In genomic region chr18:49031511-49032188, GRCh38 we compare ENCODE assay signal across 10 cellular contexts.
DNase-seq lines count a peak whose midpoint lies in the region; ATAC-seq and TF ChIP-seq lines count a peak whose summit lies in the region.
"Had no signal": no experiment of that assay in that cellular context is flagged by ENCODE, and none has a peak within 500 bp of the region (broad histone marks: within the 10 kb centered on the region; RNA-seq: fewer than 3 reads in every experiment).

No MANE protein-coding gene starts in this region.

- H3K4me1 Mint-ChIP-seq in activated CD4-positive, alpha-beta memory T cell treated with anti-CD3 and anti-CD28 coated beads for 36 hours (ENCODE audit: low read depth) = peaks cover 15% of the 10 kb centered on the region
- no peaks in the 10 kb centered on the region for H3K4me1 Mint-ChIP-seq in endodermal cell

- intact Hi-C loops in activated CD4-positive, alpha-beta memory T cell treated with anti-CD3 and anti-CD28 coated beads for 36 hours (cut with micrococcal nuclease) = no loop called here

- peak overlapping the region; percentile 81 for H3K27ac ChIP-seq in DND-41 (ENCODE audit: low read length)
- H3K27ac ChIP-seq in endodermal cell (ENCODE audit: low read depth, low read length) = no peak overlapping the region
- H3K27ac ChIP-seq: pancreas had no signal

- no peak overlapping the region for H3K4me3 Mint-ChIP-seq in activated CD4-positive, alpha-beta memory T cell treated with anti-CD3 and anti-CD28 coated beads for 36 hours
- H3K4me3 Mint-ChIP-seq in endodermal cell = no peak overlapping the region

- H3K27me3 ChIP-seq in DND-41 (ENCODE audit: insufficient read depth, low read length, poor library complexity) (no peaks in the 10 kb centered on the region), endodermal cell (ENCODE audit: control insufficient read depth, insufficient read depth, low read length, poor library complexity, severe bottlenecking) (no peaks in the 10 kb centered on the region)
- H3K27me3 ChIP-seq: pancreas had no signal

- no peaks in the 10 kb centered on the region for H3K79me2 ChIP-seq in DND-41 (ENCODE audit: insufficient read depth, low read length)

- peaks cover 3% of the 10 kb centered on the region for H3K27me3 Mint-ChIP-seq in activated CD4-positive, alpha-beta memory T cell treated with anti-CD3 and anti-CD28 coated beads for 36 hours
- H3K27me3 Mint-ChIP-seq in endodermal cell (ENCODE audit: insufficient read depth) = no peaks in the 10 kb centered on the region

- POLR2A ChIA-PET in activated CD4-positive, alpha-beta memory T cell treated with anti-CD3 and anti-CD28 coated beads for 36 hours (lab: Charles Lee) = no interaction called here
- POLR2A ChIA-PET in GM10248 (lab: Yijun Ruan, JAX) = no interaction called here

- H3K9ac ChIP-seq in DND-41 (ENCODE audit: low read depth, low read length) = peak overlapping the region; percentile 34
- H3K9ac ChIP-seq in endodermal cell (ENCODE audit: extremely low read depth, low read length, poor library complexity, severe bottlenecking) = no peak overlapping the region

- H2AFZ ChIP-seq in DND-41 (ENCODE audit: low read depth, low read length) = no peak overlapping the region

- H3K36me3 ChIP-seq in DND-41 (ENCODE audit: insufficient read depth, low read length) (peaks cover 2% of the 10 kb centered on the region; the same call in 1 of the 2 replicates), endodermal cell (ENCODE audit: control insufficient read depth, insufficient read depth, low read length) (no peaks in the 10 kb centered on the region)
- H3K36me3 ChIP-seq: pancreas had no signal

- H3K9me3 ChIP-seq in DND-41 (ENCODE audit: insufficient read depth, low read length, severe bottlenecking) (peaks cover 12% of the 10 kb centered on the region), endodermal cell (ENCODE audit: control insufficient read depth, low read length) (peaks cover 3% of the 10 kb centered on the region)
- H3K9me3 ChIP-seq: pancreas had no signal

- 91 to 93% methylated on average over 10 to 17 of the region's 17 CpGs for WGBS in endodermal cell (ENCODE audit: insufficient coverage in 1 of 2, insufficient read length in 1 of 2), 2 experiments

- H3K4me1 ChIP-seq in DND-41 (ENCODE audit: insufficient read depth, low read length) (peaks cover 31% of the 10 kb centered on the region), endodermal cell (ENCODE audit: control insufficient read depth, insufficient read depth, low read length) (no peaks in the 10 kb centered on the region)
- H3K4me1 ChIP-seq: pancreas had no signal

- no peaks in the 10 kb centered on the region for H4K20me1 ChIP-seq in DND-41 (ENCODE audit: insufficient read depth, low read length)

- TF ChIP-seq CTCF in DND-41 (IDR thresholded peaks at IDR 0.05; ENCODE audit: borderline replicate concordance, extremely low read depth, low read length, poor library complexity, severe bottlenecking) (peak; percentile 45), endodermal cell (conservative IDR thresholded peaks at IDR 0.05) (no peak), GM10248 (IDR thresholded peaks at IDR 0.05; ENCODE audit: control extremely low read depth, extremely low read depth, low read depth, missing control alignments) (no peak)

- DNase-seq in DND-41 (peak; percentile 87), endodermal cell (peak; percentile 46), GM10248 (ENCODE audit: extremely low spot score) (no peak), dedifferentiated amniotic fluid mesenchymal stem cell (ENCODE audit: extremely low spot score) (no peak)
- peak; percentile 42 for DNase-seq in activated CD4-positive, alpha-beta memory T cell treated with anti-CD3 and anti-CD28 coated beads for 36 hours
- DNase-seq in stimulated activated CD4-positive, alpha-beta T cell treated with anti-CD3 and anti-CD28 coated beads, Interleukin-4, amount 100 ng/mL, for 1 hour = peak; percentile 26
- DNase-seq: kidney glomerular epithelial cell, pancreas had no signal

- peak overlapping the region; percentile 10; the same call in 1 of the 2 replicates for H3K4me2 ChIP-seq in DND-41 (ENCODE audit: insufficient read depth, low read length)

- peaks cover 10% of the 10 kb centered on the region for H3K9me3 Mint-ChIP-seq in activated CD4-positive, alpha-beta memory T cell treated with anti-CD3 and anti-CD28 coated beads for 36 hours
- H3K9me3 Mint-ChIP-seq in endodermal cell = peaks cover 12% of the 10 kb centered on the region

- no peak overlapping the region for H3K4me3 ChIP-seq in DND-41 (ENCODE audit: low read depth in 1 of 2, low read length in 2 of 2)
- H3K4me3 ChIP-seq in endodermal cell (ENCODE audit: low read length) = no peak overlapping the region
- H3K4me3 ChIP-seq: pancreas had no signal

- no peak overlapping the region for H3K27ac Mint-ChIP-seq in activated CD4-positive, alpha-beta memory T cell treated with anti-CD3 and anti-CD28 coated beads for 36 hours
- H3K27ac Mint-ChIP-seq in endodermal cell = no peak overlapping the region

- ATAC-seq in DND-41 (ENCODE audit: insufficient read depth, low read depth) = peak; percentile 92
- ATAC-seq in HG02885 (IDR thresholded peaks at IDR 0.05; ENCODE audit: poor library complexity, unreplicated experiment) = no peak
- no peak for ATAC-seq in HG02981 (IDR thresholded peaks at IDR 0.05; ENCODE audit: unreplicated experiment)

- H3K36me3 Mint-ChIP-seq in activated CD4-positive, alpha-beta memory T cell treated with anti-CD3 and anti-CD28 coated beads for 36 hours = no peaks in the 10 kb centered on the region
- H3K36me3 Mint-ChIP-seq in endodermal cell (ENCODE audit: low read depth) = no peaks in the 10 kb centered on the region

- CTCF ChIA-PET in activated CD4-positive, alpha-beta memory T cell treated with anti-CD3 and anti-CD28 coated beads for 36 hours (lab: Charles Lee) = interaction anchor here (1.2 to 1.3 kb wide), 2 partner anchors 10 to 357 kb away, joined by 3 read pairs; no protein-coding TSS in a partner anchor
- CTCF ChIA-PET in GM10248 (lab: Yijun Ruan, JAX) = interaction anchor here (1.2 to 2.2 kb wide), 2 partner anchors 11 to 20 kb away, joined by 3 to 6 read pairs; no protein-coding TSS in a partner anchor

Comparison
In these comparisons a context has a peak if more than half of its experiments do, and no peak if none do; other contexts are left out.
1. DNase-seq: peak in DND-41 (single experiment), activated CD4-positive, alpha-beta memory T cell treated with anti-CD3 and anti-CD28 coated beads for 36 hours (single experiment), endodermal cell (single experiment) and stimulated activated CD4-positive, alpha-beta T cell treated with anti-CD3 and anti-CD28 coated beads, Interleukin-4, amount 100 ng/mL, for 1 hour (single experiment); none in GM10248 (single experiment) and dedifferentiated amniotic fluid mesenchymal stem cell (single experiment).